Comparison of ENCODE assay signal across 1 cellular context in the genomic region with DNA sequence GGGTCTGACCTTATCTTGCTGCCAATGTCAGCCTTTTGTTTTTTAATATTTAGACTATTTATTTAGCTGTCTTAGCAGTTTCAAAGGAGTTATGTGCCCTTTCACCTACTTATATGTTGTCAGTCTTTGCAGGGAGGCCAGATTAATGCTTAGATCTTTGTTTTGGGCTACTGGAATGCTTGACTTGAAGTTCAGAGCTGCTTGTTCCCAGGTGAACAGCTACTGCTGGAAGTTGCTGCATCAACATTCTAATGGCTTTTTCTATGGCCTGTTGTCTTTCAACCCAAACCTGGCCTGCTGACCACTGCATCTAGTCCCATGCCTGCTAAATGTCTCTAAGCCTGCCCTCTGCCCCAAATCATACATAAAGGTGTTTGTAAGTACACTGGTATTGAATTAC.
TF ChIP-seq lines count a peak whose summit lies in the region.

No MANE protein-coding gene starts in this region.

TF ChIP-seq in WTC11, 78 proteins besides CTCF, POLR2A, EP300 and RAD21 (continued from another document):
- TF ChIP-seq, protein P1, sequence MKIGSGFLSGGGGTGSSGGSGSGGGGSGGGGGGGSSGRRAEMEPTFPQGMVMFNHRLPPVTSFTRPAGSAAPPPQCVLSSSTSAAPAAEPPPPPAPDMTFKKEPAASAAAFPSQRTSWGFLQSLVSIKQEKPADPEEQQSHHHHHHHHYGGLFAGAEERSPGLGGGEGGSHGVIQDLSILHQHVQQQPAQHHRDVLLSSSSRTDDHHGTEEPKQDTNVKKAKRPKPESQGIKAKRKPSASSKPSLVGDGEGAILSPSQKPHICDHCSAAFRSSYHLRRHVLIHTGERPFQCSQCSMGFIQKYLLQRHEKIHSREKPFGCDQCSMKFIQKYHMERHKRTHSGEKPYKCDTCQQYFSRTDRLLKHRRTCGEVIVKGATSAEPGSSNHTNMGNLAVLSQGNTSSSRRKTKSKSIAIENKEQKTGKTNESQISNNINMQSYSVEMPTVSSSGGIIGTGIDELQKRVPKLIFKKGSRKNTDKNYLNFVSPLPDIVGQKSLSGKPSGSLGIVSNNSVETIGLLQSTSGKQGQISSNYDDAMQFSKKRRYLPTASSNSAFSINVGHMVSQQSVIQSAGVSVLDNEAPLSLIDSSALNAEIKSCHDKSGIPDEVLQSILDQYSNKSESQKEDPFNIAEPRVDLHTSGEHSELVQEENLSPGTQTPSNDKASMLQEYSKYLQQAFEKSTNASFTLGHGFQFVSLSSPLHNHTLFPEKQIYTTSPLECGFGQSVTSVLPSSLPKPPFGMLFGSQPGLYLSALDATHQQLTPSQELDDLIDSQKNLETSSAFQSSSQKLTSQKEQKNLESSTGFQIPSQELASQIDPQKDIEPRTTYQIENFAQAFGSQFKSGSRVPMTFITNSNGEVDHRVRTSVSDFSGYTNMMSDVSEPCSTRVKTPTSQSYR (CRISPR knock-in tag; IDR thresholded peaks at IDR 0.05), result no peak
- no peak for TF ChIP-seq ZNF396 (CRISPR knock-in tag; IDR thresholded peaks at IDR 0.05; ENCODE audit: borderline replicate concordance)
- no peak for TF ChIP-seq ESRRA (CRISPR knock-in tag; IDR thresholded peaks at IDR 0.05; ENCODE audit: borderline replicate concordance)
- no peak for TF ChIP-seq NFYB (CRISPR knock-in tag; conservative IDR thresholded peaks at IDR 0.05; ENCODE audit: low read depth)
- TF ChIP-seq ZNF121 (CRISPR knock-in tag; IDR thresholded peaks at IDR 0.05), result no peak
- TF ChIP-seq, protein P2, sequence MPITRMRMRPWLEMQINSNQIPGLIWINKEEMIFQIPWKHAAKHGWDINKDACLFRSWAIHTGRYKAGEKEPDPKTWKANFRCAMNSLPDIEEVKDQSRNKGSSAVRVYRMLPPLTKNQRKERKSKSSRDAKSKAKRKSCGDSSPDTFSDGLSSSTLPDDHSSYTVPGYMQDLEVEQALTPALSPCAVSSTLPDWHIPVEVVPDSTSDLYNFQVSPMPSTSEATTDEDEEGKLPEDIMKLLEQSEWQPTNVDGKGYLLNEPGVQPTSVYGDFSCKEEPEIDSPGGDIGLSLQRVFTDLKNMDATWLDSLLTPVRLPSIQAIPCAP (CRISPR knock-in tag; IDR thresholded peaks at IDR 0.05), result no peak
- TF ChIP-seq ZBTB21 (CRISPR knock-in tag; IDR thresholded peaks at IDR 0.05; ENCODE audit: borderline replicate concordance), result no peak
- TF ChIP-seq, protein P3, sequence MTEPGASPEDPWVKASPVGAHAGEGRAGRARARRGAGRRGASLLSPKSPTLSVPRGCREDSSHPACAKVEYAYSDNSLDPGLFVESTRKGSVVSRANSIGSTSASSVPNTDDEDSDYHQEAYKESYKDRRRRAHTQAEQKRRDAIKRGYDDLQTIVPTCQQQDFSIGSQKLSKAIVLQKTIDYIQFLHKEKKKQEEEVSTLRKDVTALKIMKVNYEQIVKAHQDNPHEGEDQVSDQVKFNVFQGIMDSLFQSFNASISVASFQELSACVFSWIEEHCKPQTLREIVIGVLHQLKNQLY (CRISPR knock-in tag; IDR thresholded peaks at IDR 0.05), result no peak
- no peak for TF ChIP-seq ZNF232 (CRISPR knock-in tag; IDR thresholded peaks at IDR 0.05)
- no peak for TF ChIP-seq TEAD1 (CRISPR knock-in tag; IDR thresholded peaks at IDR 0.05)
- no peak for TF ChIP-seq RELA (CRISPR knock-in tag; IDR thresholded peaks at IDR 0.05; ENCODE audit: borderline replicate concordance)
